24 cellular contexts compared by ENCODE assay signal in genomic region chr9:100217536-100217935, GRCh38.
"Had no signal": no experiment of that assay in that cellular context is flagged by ENCODE, and none has a peak within 500 bp of the region (broad histone marks: within the 10 kb centered on the region; RNA-seq: fewer than 3 reads in every experiment).

No MANE protein-coding gene starts in this region.

- H3K4me1 ChIP-seq: ascending aorta had no signal

- H3K27ac ChIP-seq: ascending aorta, brain microvascular endothelial cell, coronary artery, dorsolateral prefrontal cortex, heart left ventricle had no signal

- H3K4me3 ChIP-seq: ascending aorta, coronary artery, dorsolateral prefrontal cortex, heart left ventricle had no signal

- H3K36me3 ChIP-seq: brain microvascular endothelial cell, heart left ventricle had no signal

- H3K9me3 ChIP-seq: ascending aorta, heart left ventricle had no signal

- DNase-seq: activated CD4-positive, alpha-beta memory T cell treated with anti-CD3 and anti-CD28 coated beads for 36 hours; activated CD4-positive, alpha-beta T cell treated with anti-CD3 and anti-CD28 coated beads for 36 hours; activated CD4-positive, alpha-beta T cell treated with anti-CD3 and anti-CD28 coated beads, Interleukin-2, amount 10 ng/mL, durations not matched to agents 24 days and 14 days; activated CD4-positive, CD25-positive, alpha-beta regulatory T cell; activated CD4-positive, CD25-positive, alpha-beta regulatory T cell treated with anti-CD3 and anti-CD28 coated beads, Interleukin-2, amount 50 U/mL, for 72 hours; activated CD8-positive, alpha-beta memory T cell treated with anti-CD3 and anti-CD28 coated beads, Interleukin-2, amount 10 ng/mL, durations not matched to agents 7 days and 5 days; activated CD8-positive, alpha-beta memory T cell treated with anti-CD3 and anti-CD28 coated beads, Interleukin-2, amount 50 U/mL, for 4 hours; activated CD8-positive, alpha-beta T cell treated with anti-CD3 and anti-CD28 coated beads, Interleukin-2, amount 10 ng/mL, durations not matched to agents 7 days and 5 days; activated gamma-delta T cell; activated naive CD4-positive, alpha-beta T cell; activated naive CD4-positive, alpha-beta T cell treated with anti-CD3 and anti-CD28 coated beads, Interleukin-2, amount 10 ng/mL, durations not matched to agents 7 days and 5 days; activated naive CD8-positive, alpha-beta T cell treated with anti-CD3 and anti-CD28 coated beads, Interleukin-2, amount 10 ng/mL, durations not matched to agents 7 days and 5 days; activated T-cell treated with anti-CD3 and anti-CD28 coated beads, Interleukin-2, amount 50 U/mL, for 24 hours; activated T-cell treated with anti-CD3 and anti-CD28 coated beads, Interleukin-2, amount 50 U/mL, for 72 hours; brain microvascular endothelial cell; dorsolateral prefrontal cortex; effector memory CD4-positive, alpha-beta T cell; endodermal cell; foreskin fibroblast; glutamatergic neuron; heart left ventricle; T-helper 9 cell had no signal
